11 cellular contexts compared by ENCODE assay signal in genomic region chr6:70415247-70415646, GRCh38. TPM values are rescaled to one million over a fixed set of nuclear protein-coding genes. Genes with fewer than 3 reads are reported as not detected.
A peak's percentile ranks its signal among the peaks of the same experiment; 100 is the strongest.
DNase-seq lines count a peak whose midpoint lies in the region; ATAC-seq, FAIRE-seq and TF ChIP-seq lines count a peak whose summit lies in the region.
"Had no signal": no experiment of that assay in that cellular context is flagged by ENCODE, and none has a peak within 500 bp of the region (broad histone marks: within the 10 kb centered on the region; RNA-seq: fewer than 3 reads in every experiment).

No MANE protein-coding gene starts in this region.

- peak overlapping the region; percentile 79 for H3K4me3 Mint-ChIP-seq in neural progenitor cell

- H3K4me1 ChIP-seq in K562 (replicated peaks in 1 of 2; ENCODE audit: control insufficient read depth in 2 of 2, insufficient read depth in 2 of 2, low read length in 2 of 2) (peaks cover 3 to 6% of the 10 kb centered on the region in 2 experiments; a peak in 2 of 5 replicates), neural progenitor cell (peaks cover 18% of the 10 kb centered on the region), trophoblast cell (ENCODE audit: control insufficient read depth in 1 of 2, insufficient read depth in 2 of 2, low read length in 2 of 2) (no peaks in the 10 kb centered on the region)

- H3K4me1 Mint-ChIP-seq in neural progenitor cell = peaks cover 15% of the 10 kb centered on the region

- H4K8ac ChIP-seq in trophoblast cell (ENCODE audit: low read depth, low read length) = no peak overlapping the region

- POLR2A ChIA-PET in K562 (lab: Yijun Ruan, JAX) = interaction anchor here (1.2 kb wide), 1 partner anchor 16 kb away, joined by 4 read pairs; no protein-coding TSS in a partner anchor

- H3K9me3 ChIP-seq in K562 (replicated peaks; ENCODE audit: control insufficient read depth, insufficient read depth, low read depth, low read length) (no peaks in the 10 kb centered on the region), neural progenitor cell (ENCODE audit: low read depth) (no peaks in the 10 kb centered on the region), trophoblast cell (ENCODE audit: insufficient read depth, low read depth, low read length) (no peaks in the 10 kb centered on the region)

- H3K79me2 ChIP-seq in K562 (ENCODE audit: control insufficient read depth, insufficient read depth, low read length) = peaks cover 67% of the 10 kb centered on the region
- peaks cover 76% of the 10 kb centered on the region for H3K79me2 ChIP-seq in neural progenitor cell (ENCODE audit: low read depth)
- H3K79me2 ChIP-seq in trophoblast cell (ENCODE audit: control insufficient read depth, insufficient read depth, low read length, poor library complexity) = peaks cover 6% of the 10 kb centered on the region

- BruUV-seq in K562 (replicated peaks; lab: Mats Ljungman, UMichigan) = no TSS peak

- H2BK5ac ChIP-seq in trophoblast cell (ENCODE audit: low read depth, low read length, poor library complexity) = no peak overlapping the region

- no peak overlapping the region for H3K27ac ChIP-seq in K562 (ENCODE audit: extremely low read depth, low read depth, low read length)
- no peak overlapping the region for H3K27ac ChIP-seq in neural progenitor cell
- H3K27ac ChIP-seq in trophoblast cell (ENCODE audit: low read depth, low read length) = no peak overlapping the region

- peak overlapping the region; percentile 94 for H3K4me3 ChIP-seq in GM12875 (ENCODE audit: low read depth, low read length)
- H3K4me3 ChIP-seq in K562 = no peak overlapping the region
- H3K4me3 ChIP-seq in neural progenitor cell = peak overlapping the region; percentile 84
- no peak overlapping the region for H3K4me3 ChIP-seq in trophoblast cell (ENCODE audit: low read depth, low read length)

- H2AFZ ChIP-seq in K562 (ENCODE audit: low read depth, low read length) (no peak overlapping the region), neural progenitor cell (replicated peaks) (no peak overlapping the region), trophoblast cell (ENCODE audit: insufficient read depth, low read length, poor library complexity) (no peak overlapping the region)

- no peak overlapping the region for H2BK120ac ChIP-seq in trophoblast cell (ENCODE audit: insufficient read depth, low read length, poor library complexity)

- no peak for ATAC-seq in K562

- no peak for TF ChIP-seq POLR2A in K562 (conservative IDR thresholded peaks at IDR 0.05)

- no peaks in the 10 kb centered on the region for H3K9me1 ChIP-seq in K562 (ENCODE audit: control insufficient read depth, insufficient read depth, low read length)

- H3K4ac ChIP-seq in trophoblast cell (ENCODE audit: low read depth, low read length) = no peak overlapping the region

- H4K20me1 ChIP-seq in K562 (replicated peaks; ENCODE audit: control insufficient read depth, insufficient read depth, low read length) (no peaks in the 10 kb centered on the region), neural progenitor cell (ENCODE audit: low read depth) (peaks cover 7% of the 10 kb centered on the region)

- H3F3A ChIP-seq in neural progenitor cell (ENCODE audit: low read depth) = peaks cover 11% of the 10 kb centered on the region

- peak; percentile 15 for DNase-seq in KBM-7
- DNase-seq in K562 (ENCODE audit: extremely low read depth in 1 of 4, low spot score in 3 of 4) = no peak
- no peak for DNase-seq in neural progenitor cell (ENCODE audit: low spot score)
- no peak for DNase-seq in stimulated activated CD4-positive, alpha-beta T cell treated with anti-CD3 and anti-CD28 coated beads, Interleukin-4, amount 100 ng/mL, for 24 hours
- no peak for DNase-seq in amniotic stem cell (lab: John Stamatoyannopoulos, UW)
- DNase-seq in trophoblast cell = no peak
- DNase-seq: HFFc6, midbrain, RPMI8226 had no signal

- H3K27ac Mint-ChIP-seq in neural progenitor cell = peak overlapping the region; percentile 30
- H3K27ac Mint-ChIP-seq: HFFc6 had no signal

- H3K36me3 ChIP-seq in K562 (ENCODE audit: control insufficient read depth, insufficient read depth, low read length) (peaks cover 37% of the 10 kb centered on the region), neural progenitor cell (no peaks in the 10 kb centered on the region), trophoblast cell (ENCODE audit: control insufficient read depth in 1 of 2, insufficient read depth in 2 of 2, low read length in 2 of 2) (peaks cover 0 to 3% of the 10 kb centered on the region in 2 experiments)

- FAIRE-seq in K562 (lab: Jason Lieb, UNC) = peak; percentile 68
- FAIRE-seq: GM12892 had no signal

- TF ChIP-seq RAD21 in K562 (CRISPR knock-in tag; conservative IDR thresholded peaks at IDR 0.05 in 1 of 2, IDR thresholded peaks at IDR 0.05 in 1 of 2) = no peak

- H3K9ac ChIP-seq in K562 (ENCODE audit: insufficient read depth in 1 of 2, low read depth in 2 of 2, low read length in 2 of 2) = peak overlapping the region in 1 of 2 experiments; percentile 73; a peak in 1 of 4 replicates
- H3K9ac ChIP-seq in neural progenitor cell = no peak overlapping the region
- H3K9ac ChIP-seq in trophoblast cell (ENCODE audit: low read length) = no peak overlapping the region

- H2BK12ac ChIP-seq in trophoblast cell (ENCODE audit: low read length) = no peak overlapping the region

- no peak for TF ChIP-seq CTCF in GM12875 (IDR thresholded peaks at IDR 0.05; ENCODE audit: borderline replicate concordance, insufficient read depth, low read depth, low read length)
- TF ChIP-seq CTCF in K562 (IDR thresholded peaks at IDR 0.05 in 2 of 3, conservative IDR thresholded peaks at IDR 0.05 in 1 of 3; ENCODE audit: insufficient read depth in 2 of 3, low read depth in 1 of 3, low read length in 3 of 3) = no peak
- TF ChIP-seq CTCF in neural progenitor cell (IDR thresholded peaks at IDR 0.05) = no peak

- no peaks in the 10 kb centered on the region for H3K9me3 Mint-ChIP-seq in neural progenitor cell
- H3K9me3 Mint-ChIP-seq: HFFc6 had no signal

- H2AK5ac ChIP-seq in trophoblast cell (ENCODE audit: low read length) = no peak overlapping the region

- H4K12ac ChIP-seq in trophoblast cell (ENCODE audit: low read depth, low read length) = no peak overlapping the region

- H3K79me1 ChIP-seq in trophoblast cell (ENCODE audit: low read length) = peaks cover 10% of the 10 kb centered on the region

- H3K27me3 ChIP-seq in K562 (ENCODE audit: control insufficient read depth in 2 of 2, insufficient read depth in 2 of 2, low read length in 2 of 2) = no peaks in the 10 kb centered on the region
- H3K27me3 ChIP-seq in neural progenitor cell = no peaks in the 10 kb centered on the region
- no peaks in the 10 kb centered on the region for H3K27me3 ChIP-seq in trophoblast cell (ENCODE audit: insufficient read depth, low read length)

- CTCF ChIA-PET in K562 (lab: Yijun Ruan, JAX; ENCODE audit: low intra/inter-chr PET ratio) = no interaction called here

- no peak overlapping the region for H3K18ac ChIP-seq in trophoblast cell (ENCODE audit: low read length)

- H3K14ac ChIP-seq in trophoblast cell (ENCODE audit: low read length) = no peak overlapping the region

- in situ Hi-C loops in KBM-7 (cut with MboI; ENCODE audit: low pct_unique_long_range_greater_than_20kb, low sequenced_read_pairs) (no loop called here), K562 (cut with MboI) (no loop called here)

- no peak overlapping the region for H3K23ac ChIP-seq in trophoblast cell (ENCODE audit: low read length)

- TF ChIP-seq EP300 in K562 (IDR thresholded peaks at IDR 0.05; ENCODE audit: low read length) = no peak

- H3K4me2 ChIP-seq in K562 (ENCODE audit: insufficient read depth, low read length) (0 out of 2 replicates have a peak overlapping the region, but pooled peaks have one; percentile 5), neural progenitor cell (peak overlapping the region; percentile 86), trophoblast cell (ENCODE audit: low read length) (no peak overlapping the region)

- H3K36me3 Mint-ChIP-seq in neural progenitor cell = peaks cover 13% of the 10 kb centered on the region

- H4K91ac ChIP-seq in trophoblast cell (ENCODE audit: low read depth, low read length) = no peak overlapping the region

- H3K27me3 Mint-ChIP-seq in neural progenitor cell (ENCODE audit: insufficient read depth, low read depth) = peaks cover 5% of the 10 kb centered on the region

- intact Hi-C loops in K562 (cut with micrococcal nuclease) = no loop called here

TF ChIP-seq in K562, 482 proteins besides CTCF, POLR2A, EP300 and RAD21 (continues in another document):
- TF ChIP-seq USF1 (CRISPR knock-in tag; IDR thresholded peaks at IDR 0.05) (no peak), NFATC3 (IDR thresholded peaks at IDR 0.05) (no peak)

RNA-seq across cellular contexts. Expression of gene FAM135A, which starts 1.9 kb away (rescaled TPM):
- 50.0 and 163 TPM in 2 replicates for total RNA-seq in K562 (2011; cell fraction: chromatin; rRNA removed; ENCODE audit: low replicate concordance)
- 29.7 and 39.0 TPM in 2 replicates for total RNA-seq in K562 (2011; cell fraction: nucleolus; rRNA removed)
- total RNA-seq in K562 (2011; cell fraction: nucleoplasm; rRNA removed) = 71.1 and 110 TPM in 2 replicates
- total RNA-seq in K562 (2014; rRNA removed) (22.6 and 23.0 TPM in 2 replicates), K562 (2014; rRNA removed; fragmentation: Illumina TruSeq; extraction: Trizol) (32.1 and 32.7 TPM in 2 replicates), K562 (2015; rRNA removed; fragmentation: Illumina TruSeq; extraction: Trizol) (24.8 and 26.4 TPM in 2 replicates), K562 (2021) (17.8 and 21.0 TPM in 2 replicates), neural progenitor cell (ENCODE audit: low replicate concordance) (68.8 and 85.3 TPM in 2 replicates)
- polyA plus RNA-seq in K562 (2011; rRNA removed) (32.9 and 34.1 TPM in 2 replicates), K562 (2014; fragmentation: Illumina TruSeq; extraction: Trizol) (15.6 and 19.2 TPM in 2 replicates), K562 (2014; fragmentation: Nextera tagmentation; extraction: Ambion mirVana) (1 to 10 TPM; 7.4 to 8.4 TPM), K562 (2014; rRNA removed) (17.0 and 19.2 TPM in 2 replicates)
- 5.9 and 15.1 TPM in 2 replicates for polyA plus RNA-seq in K562 (2011; cell fraction: cytosol; rRNA removed)
- polyA plus RNA-seq in K562 (2011; cell fraction: nucleus; rRNA removed) = 35.3 and 52.2 TPM in 2 replicates
- 9.8 and 10.6 TPM in 2 replicates for polyA plus RNA-seq in K562 (2012)
- 60.0 and 79.3 TPM in 2 replicates for polyA minus RNA-seq in K562 (2011; rRNA and poly(A)+ RNA removed)
- polyA minus RNA-seq in K562 (2011; cell fraction: cytosol; rRNA and poly(A)+ RNA removed) = 14.0 and 14.7 TPM in 2 replicates
- polyA minus RNA-seq in K562 (2011; cell fraction: nucleus; rRNA and poly(A)+ RNA removed) = 78.8 and 104 TPM in 2 replicates
- 24.8 and 24.9 TPM in 2 replicates for polyA plus RNA-seq in trophoblast cell (2013)

Comparison
In these comparisons a context has a peak if more than half of its experiments do, and no peak if none do; other contexts are left out.
1. H3K4me3 ChIP-seq: peak in GM12875 (single experiment) and neural progenitor cell (single experiment); none in K562 (single experiment) and trophoblast cell (single experiment).